ENCODE assay signal across 21 cellular contexts in genomic region chr17:41580651-41581365, GRCh38. TPM values are rescaled to one million over a fixed set of nuclear protein-coding genes. Genes with fewer than 3 reads are reported as not detected.
DNase-seq lines count a peak whose midpoint lies in the region; ATAC-seq and TF ChIP-seq lines count a peak whose summit lies in the region.
"Had no signal": no experiment of that assay in that cellular context is flagged by ENCODE, and none has a peak within 500 bp of the region (broad histone marks: within the 10 kb centered on the region; RNA-seq: fewer than 3 reads in every experiment).

No MANE protein-coding gene starts in this region.

- intact Hi-C loops in mammary epithelial cell (cut with micrococcal nuclease) (no loop called here), vagina (cut with DNase I) (no loop called here), thyroid gland (cut with DNase I) (no loop called here)
- intact Hi-C loops in activated CD4-positive, alpha-beta memory T cell treated with anti-CD3 and anti-CD28 coated beads for 36 hours (cut with micrococcal nuclease), result no loop called here

- TF ChIP-seq CTCF in mammary epithelial cell (conservative IDR thresholded peaks at IDR 0.05 in 1 of 2, IDR thresholded peaks at IDR 0.05 in 1 of 2; ENCODE audit: extremely low read depth in 1 of 2, insufficient read depth in 1 of 2, low read depth in 1 of 2, low read length in 2 of 2), result no peak
- TF ChIP-seq CTCF in vagina (IDR thresholded peaks at IDR 0.05), result no peak
- no peak for TF ChIP-seq CTCF in thyroid gland (IDR thresholded peaks at IDR 0.05)

- no peaks in the 10 kb centered on the region for H4K20me1 ChIP-seq in mammary epithelial cell (ENCODE audit: insufficient read depth, low read length)

- H3K4me1 ChIP-seq in mammary epithelial cell (ENCODE audit: insufficient read depth, low read length) (peaks cover 63% of the 10 kb centered on the region), vagina (peaks cover 25% of the 10 kb centered on the region), thyroid gland (peaks cover 0 to 3% of the 10 kb centered on the region in 2 donors)

- H3K4me2 ChIP-seq in mammary epithelial cell (ENCODE audit: insufficient read depth, low read depth, low read length), result peak overlapping the region; percentile 21

- H2AFZ ChIP-seq in mammary epithelial cell (ENCODE audit: low read depth, low read length), result no peak overlapping the region

- no peaks in the 10 kb centered on the region for H3K36me3 Mint-ChIP-seq in activated CD4-positive, alpha-beta memory T cell treated with anti-CD3 and anti-CD28 coated beads for 36 hours
- H3K36me3 Mint-ChIP-seq: CD8-positive, alpha-beta memory T cell had no signal

- dilution Hi-C loops in mammary epithelial cell (cut with HindIII; ENCODE audit: low sequenced_read_pairs), result no loop called here

- H3K9me3 ChIP-seq in mammary epithelial cell (replicated peaks; ENCODE audit: insufficient read depth, low read length) (no peaks in the 10 kb centered on the region), vagina (no peaks in the 10 kb centered on the region), thyroid gland (no peaks in the 10 kb centered on the region)
- H3K9me3 ChIP-seq: SJSA1 had no signal

- CTCF ChIA-PET in mammary epithelial cell (lab: Charles Lee; ENCODE audit: low non-redundant PET), result interaction anchor here (0.7 to 1.0 kb wide), 3 partner anchors 30 to 82 kb away, joined by 3 to 6 read pairs (median 4); no protein-coding TSS in a partner anchor
- CTCF ChIA-PET in activated CD4-positive, alpha-beta memory T cell treated with anti-CD3 and anti-CD28 coated beads for 36 hours (lab: Charles Lee), result interaction anchor here (0.6 to 2.1 kb wide), 4 partner anchors 13 to 83 kb away, joined by 3 to 10 read pairs (median 7); no protein-coding TSS in a partner anchor

- H3K4me1 Mint-ChIP-seq in activated CD4-positive, alpha-beta memory T cell treated with anti-CD3 and anti-CD28 coated beads for 36 hours (ENCODE audit: low read depth), result no peaks in the 10 kb centered on the region

- peak; percentile 22 for DNase-seq in NCI-H226
- DNase-seq in mammary epithelial cell, result peak; percentile 94
- DNase-seq in foreskin melanocyte, result peak; percentile 5
- peak in 1 of 2 donors; percentile 85 for DNase-seq in vagina (ENCODE audit: extremely low spot score in 2 of 2)
- no peak for DNase-seq in ecto neural progenitor cell (ENCODE audit: low spot score)
- DNase-seq in thyroid gland, result no peak
- DNase-seq in activated CD4-positive, alpha-beta memory T cell treated with anti-CD3 and anti-CD28 coated beads for 36 hours, result no peak
- DNase-seq: CD8-positive, alpha-beta memory T cell; DMS 273 treated with DMSO at 0.1 percent for 48 hours; HCEC 1CT; NCI-H1092 treated with DMSO at 0.1 percent for 48 hours; NCI-H1930; NCI-H2171; NCI-H510A; NCI-H82; RPMI8226 had no signal

- H3K27me3 ChIP-seq in mammary epithelial cell (ENCODE audit: insufficient read depth, low read length) (no peaks in the 10 kb centered on the region), vagina (no peaks in the 10 kb centered on the region), thyroid gland (no peaks in the 10 kb centered on the region)
- H3K27me3 ChIP-seq: SJSA1 had no signal

- H3K4me3 ChIP-seq in mammary epithelial cell (replicated peaks in 1 of 3; ENCODE audit: insufficient read depth in 1 of 3, low read depth in 2 of 3, low read length in 3 of 3), result no peak overlapping the region
- H3K4me3 ChIP-seq in vagina, result no peak overlapping the region
- H3K4me3 ChIP-seq in thyroid gland (replicated peaks in 1 of 3), result no peak overlapping the region
- H3K4me3 ChIP-seq: SJSA1 had no signal

- H3K9me3 Mint-ChIP-seq in activated CD4-positive, alpha-beta memory T cell treated with anti-CD3 and anti-CD28 coated beads for 36 hours, result no peaks in the 10 kb centered on the region
- H3K9me3 Mint-ChIP-seq: CD8-positive, alpha-beta memory T cell had no signal

- no peak for ATAC-seq in GM19324 (IDR thresholded peaks at IDR 0.05; ENCODE audit: low FRiP score, unreplicated experiment)

- no peak overlapping the region for H3K27ac Mint-ChIP-seq in activated CD4-positive, alpha-beta memory T cell treated with anti-CD3 and anti-CD28 coated beads for 36 hours
- H3K27ac Mint-ChIP-seq: CD8-positive, alpha-beta memory T cell had no signal

- 0% methylated on average over 1 of the region's 1 CpG for WGBS in mammary epithelial cell (ENCODE audit: low coverage, missing lambda C conversion rate)
- WGBS in thyroid gland, 2 donors, result 50 to 60% methylated on average over 1 of the region's 1 CpG

- peaks cover 26% of the 10 kb centered on the region for H3K27me3 Mint-ChIP-seq in activated CD4-positive, alpha-beta memory T cell treated with anti-CD3 and anti-CD28 coated beads for 36 hours

- H3K79me2 ChIP-seq in mammary epithelial cell (ENCODE audit: insufficient read depth, low read length), result peaks cover 30% of the 10 kb centered on the region

- POLR2A ChIA-PET in activated CD4-positive, alpha-beta memory T cell treated with anti-CD3 and anti-CD28 coated beads for 36 hours (lab: Charles Lee), result no interaction called here

- in situ Hi-C loops in mammary epithelial cell (cut with MboI; ENCODE audit: low sequenced_read_pairs in 2 of 2), result loop anchor here in 1 of 2 donors (5.0 kb wide), 1 partner anchor 36 kb away; no protein-coding TSS in a partner anchor

- no peak for TF ChIP-seq POLR2A in vagina (IDR thresholded peaks at IDR 0.05)
- no peak for TF ChIP-seq POLR2A in thyroid gland (IDR thresholded peaks at IDR 0.05)

- no peak overlapping the region for H3K4me3 Mint-ChIP-seq in activated CD4-positive, alpha-beta memory T cell treated with anti-CD3 and anti-CD28 coated beads for 36 hours
- H3K4me3 Mint-ChIP-seq: CD8-positive, alpha-beta memory T cell had no signal

- no TSS peak for BruUV-seq in mammary epithelial cell (replicated peaks; lab: Mats Ljungman, UMichigan)

- H3K9ac ChIP-seq in mammary epithelial cell (ENCODE audit: insufficient read depth, low read length), result peak overlapping the region; percentile 71

- H3K36me3 ChIP-seq in mammary epithelial cell (ENCODE audit: insufficient read depth, low read length) (peaks cover 20% of the 10 kb centered on the region), vagina (no peaks in the 10 kb centered on the region), thyroid gland (no peaks in the 10 kb centered on the region)
- H3K36me3 ChIP-seq: SJSA1 had no signal

- H3K27ac ChIP-seq in mammary epithelial cell (ENCODE audit: insufficient read depth, low read depth, low read length), result peak overlapping the region; percentile 97
- H3K27ac ChIP-seq in vagina, result peak overlapping the region; percentile 60
- no peak overlapping the region for H3K27ac ChIP-seq in thyroid gland
- H3K27ac ChIP-seq: SJSA1 had no signal

RNA-seq across cellular contexts. Expression of gene KRT14, which starts 5.9 kb away (rescaled TPM):
- total RNA-seq in mammary epithelial cell (1,000 to 10,000 TPM; 4,602 to 9,976 TPM), vagina (1,546 TPM), thyroid gland (10 to 100 TPM in 1 of 4 donors, under 1 TPM in 1, not detected in 2; 0.22 to 12.4 TPM)
- polyA plus RNA-seq in mammary epithelial cell, result 26,464 TPM
- 15,260 TPM for polyA minus RNA-seq in mammary epithelial cell
- total RNA-seq in activated CD4-positive, alpha-beta memory T cell treated with anti-CD3 and anti-CD28 coated beads for 36 hours, result not detected
- total RNA-seq: CD8-positive, alpha-beta memory T cell had no signal
- polyA plus RNA-seq: AG04450; CD8-positive, alpha-beta memory T cell had no signal

RNA-seq across cellular contexts. Expression of gene KRT9, which starts 8.9 kb away (rescaled TPM):
- total RNA-seq in mammary epithelial cell (under 1 TPM; 0.17 to 0.80 TPM), vagina (not detected), thyroid gland (not detected)
- polyA plus RNA-seq in mammary epithelial cell, result 0.35 TPM
- not detected for polyA minus RNA-seq in mammary epithelial cell
- not detected for total RNA-seq in activated CD4-positive, alpha-beta memory T cell treated with anti-CD3 and anti-CD28 coated beads for 36 hours
- total RNA-seq: CD8-positive, alpha-beta memory T cell; Daoy; SJSA1 had no signal
- polyA plus RNA-seq: AG04450; BJ; CD8-positive, alpha-beta memory T cell had no signal

RNA-seq across cellular contexts. Expression of gene KRT16, which starts 31.8 kb away (rescaled TPM):
- total RNA-seq in mammary epithelial cell (1,000 to 10,000 TPM in 1 of 2 donors, 100 to 1,000 TPM in 1; 585 to 1,021 TPM), vagina (872 TPM), thyroid gland (1 to 10 TPM in 2 of 4 donors, not detected in 2; 1.3 to 2.0 TPM)
- 659 TPM for polyA plus RNA-seq in mammary epithelial cell
- 694 TPM for polyA minus RNA-seq in mammary epithelial cell
- not detected for total RNA-seq in activated CD4-positive, alpha-beta memory T cell treated with anti-CD3 and anti-CD28 coated beads for 36 hours
- total RNA-seq: CD8-positive, alpha-beta memory T cell had no signal
- polyA plus RNA-seq: AG04450; CD8-positive, alpha-beta memory T cell had no signal

RNA-seq across cellular contexts. Expression of gene KRT17, which starts 43.6 kb away (rescaled TPM):
- total RNA-seq in mammary epithelial cell (over 10,000 TPM; 10,365 to 24,723 TPM), vagina (165 TPM), thyroid gland (under 1 TPM in 1 of 4 donors, not detected in 3; 0.56 TPM)
- 8,957 TPM for polyA plus RNA-seq in mammary epithelial cell
- polyA minus RNA-seq in mammary epithelial cell, result 6,693 TPM
- not detected for total RNA-seq in activated CD4-positive, alpha-beta memory T cell treated with anti-CD3 and anti-CD28 coated beads for 36 hours
- polyA plus RNA-seq: CD8-positive, alpha-beta memory T cell had no signal

RNA-seq across cellular contexts. Expression of gene KRT19, which starts 52.7 kb away (rescaled TPM):
- total RNA-seq in mammary epithelial cell (10 to 100 TPM in 1 of 2 donors, not detected in 1; 29.3 TPM), vagina (198 TPM), thyroid gland (10 to 100 TPM; 18.3 to 41.4 (median 28.6) TPM)
- 1.7 TPM for polyA plus RNA-seq in mammary epithelial cell
- polyA minus RNA-seq in mammary epithelial cell, result not detected
- not detected for total RNA-seq in activated CD4-positive, alpha-beta memory T cell treated with anti-CD3 and anti-CD28 coated beads for 36 hours
- total RNA-seq: CD8-positive, alpha-beta memory T cell; SJSA1 had no signal
- polyA plus RNA-seq: CD8-positive, alpha-beta memory T cell had no signal

Comparison
In these comparisons a context has a peak if more than half of its experiments do, and no peak if none do; other contexts are left out.
1. DNase-seq: peak in NCI-H226 (single experiment), mammary epithelial cell (single experiment) and foreskin melanocyte (single experiment); none in ecto neural progenitor cell (single experiment), thyroid gland (0 of 2) and activated CD4-positive, alpha-beta memory T cell treated with anti-CD3 and anti-CD28 coated beads for 36 hours (single experiment).
2. H3K27ac ChIP-seq: peak in mammary epithelial cell (single experiment) and vagina (single experiment); none in thyroid gland (0 of 3).
3. RNA of gene KRT14, which starts 5.9 kb away (total RNA-seq): 4,602 to 9,976 TPM in mammary epithelial cell and 1,546 TPM in vagina (single experiment); 0.22 to 12.4 TPM in thyroid gland and not detected in activated CD4-positive, alpha-beta memory T cell treated with anti-CD3 and anti-CD28 coated beads for 36 hours; every median in the first group is over 100 times any median in the second.
4. RNA of gene KRT16, which starts 31.8 kb away (total RNA-seq): 585 to 1,021 TPM in mammary epithelial cell and 872 TPM in vagina (single experiment); 1.3 to 2.0 TPM in thyroid gland and not detected in activated CD4-positive, alpha-beta memory T cell treated with anti-CD3 and anti-CD28 coated beads for 36 hours; every median in the first group is over 100 times any median in the second.